Comparison of ENCODE assay signal across 9 cellular contexts in genomic region chr18:75204978-75205759, GRCh38. TPM values are rescaled to one million over a fixed set of nuclear protein-coding genes. Genes with fewer than 3 reads are reported as not detected.
DNase-seq lines count a peak whose midpoint lies in the region; ATAC-seq and TF ChIP-seq lines count a peak whose summit lies in the region.
"Had no signal": no experiment of that assay in that cellular context is flagged by ENCODE, and none has a peak within 500 bp of the region (broad histone marks: within the 10 kb centered on the region; RNA-seq: fewer than 3 reads in every experiment).

No MANE protein-coding gene starts in this region.

- no peaks in the 10 kb centered on the region for H3K9me3 ChIP-seq in cardiac muscle cell (ENCODE audit: low read depth)
- no peaks in the 10 kb centered on the region for H3K9me3 ChIP-seq in muscle layer of duodenum (ENCODE audit: control insufficient read depth in 1 of 2, low read length in 2 of 2)
- H3K9me3 ChIP-seq in upper lobe of right lung: no peaks in the 10 kb centered on the region

- no peak for TF ChIP-seq CTCF in cardiac muscle cell (IDR thresholded peaks at IDR 0.05; ENCODE audit: low read depth, low read length)
- no peak for TF ChIP-seq CTCF in coronary artery (IDR thresholded peaks at IDR 0.05)
- no peak for TF ChIP-seq CTCF in upper lobe of right lung (IDR thresholded peaks at IDR 0.05)

- intact Hi-C loops in cardiac septum (cut with DNase I) (loop anchor here (5.0 to 10.0 kb wide), 2 partner anchors 33 to 270 kb away; no protein-coding TSS in a partner anchor), upper lobe of right lung (cut with DNase I) (no loop called here)

- H3K27ac ChIP-seq in cardiac muscle cell (no peak overlapping the region), coronary artery (no peak overlapping the region), muscle layer of duodenum (ENCODE audit: low read length) (peak overlapping the region; percentile 49), upper lobe of right lung (peak overlapping the region; percentile 51)

- H3K27me3 ChIP-seq in cardiac muscle cell: peaks cover 57% of the 10 kb centered on the region
- H3K27me3 ChIP-seq in muscle layer of duodenum (ENCODE audit: low read depth, low read length): no peaks in the 10 kb centered on the region
- no peaks in the 10 kb centered on the region for H3K27me3 ChIP-seq in upper lobe of right lung

- DNase-seq in cardiac muscle cell (ENCODE audit: low read depth in 1 of 2, low spot score in 1 of 2) (peak in 1 of 2 donors; percentile 24), cardiac septum (ENCODE audit: low spot score) (no peak), coronary artery (ENCODE audit: low spot score) (no peak), upper lobe of right lung (no peak), epidermal melanocyte (ENCODE audit: insufficient read length, low spot score) (no peak)
- DNase-seq: COR-L47 had no signal

- H3K4me1 ChIP-seq in cardiac muscle cell (ENCODE audit: low read depth) (peaks cover 10% of the 10 kb centered on the region), muscle layer of duodenum (ENCODE audit: control insufficient read depth in 1 of 2, insufficient read depth in 2 of 2, low read length in 2 of 2) (peaks cover 8 to 31% of the 10 kb centered on the region in 2 donors), upper lobe of right lung (peaks cover 36% of the 10 kb centered on the region)

- H3K4me3 ChIP-seq in cardiac muscle cell (peak overlapping the region; percentile 30), coronary artery (peak overlapping the region; percentile 67), muscle layer of duodenum (ENCODE audit: low read depth in 1 of 2, low read length in 2 of 2) (peak overlapping the region; percentile 40 to 75), upper lobe of right lung (peak overlapping the region; percentile 45)

- ATAC-seq in upper lobe of right lung (no peak), GM18502 (IDR thresholded peaks at IDR 0.05; ENCODE audit: poor library complexity, unreplicated experiment) (no peak), GM19395 (IDR thresholded peaks at IDR 0.05; ENCODE audit: unreplicated experiment) (no peak)

- no peaks in the 10 kb centered on the region for H3K36me3 ChIP-seq in cardiac muscle cell
- H3K36me3 ChIP-seq in muscle layer of duodenum (ENCODE audit: control insufficient read depth in 1 of 2, insufficient read depth in 2 of 2, low read length in 2 of 2): peaks cover 2 to 9% of the 10 kb centered on the region in 2 donors
- H3K36me3 ChIP-seq in upper lobe of right lung: peaks cover 19% of the 10 kb centered on the region

RNA-seq across cellular contexts. Expression of gene PTGR3, which starts 3.8 kb away (rescaled TPM):
- total RNA-seq in cardiac muscle cell (11.0 and 21.1 TPM in 2 replicates), cardiac septum (33.7 TPM), upper lobe of right lung (27.7 TPM)
- polyA plus RNA-seq in cardiac muscle cell: 17.4 and 18.5 TPM in 2 replicates

RNA-seq across cellular contexts. Expression of gene TSHZ1, which starts 5.4 kb away (rescaled TPM):
- total RNA-seq in cardiac muscle cell: 10.6 and 13.5 TPM in 2 replicates
- 5.6 and 6.5 TPM in 2 replicates for polyA plus RNA-seq in cardiac muscle cell
- total RNA-seq in cardiac septum: 13.3 TPM
- 17.3 TPM for total RNA-seq in upper lobe of right lung

Comparison
In these comparisons a context has a peak if more than half of its experiments do, and no peak if none do; other contexts are left out.
1. H3K27ac ChIP-seq: peak in muscle layer of duodenum (single experiment) and upper lobe of right lung (single experiment); none in cardiac muscle cell (single experiment) and coronary artery (0 of 2).
2. Peak in every context shown above with its lines, with median percentiles within 50 percentile points of each other: H3K4me3 ChIP-seq.